8 cellular contexts compared by ENCODE assay signal in the genomic region with DNA sequence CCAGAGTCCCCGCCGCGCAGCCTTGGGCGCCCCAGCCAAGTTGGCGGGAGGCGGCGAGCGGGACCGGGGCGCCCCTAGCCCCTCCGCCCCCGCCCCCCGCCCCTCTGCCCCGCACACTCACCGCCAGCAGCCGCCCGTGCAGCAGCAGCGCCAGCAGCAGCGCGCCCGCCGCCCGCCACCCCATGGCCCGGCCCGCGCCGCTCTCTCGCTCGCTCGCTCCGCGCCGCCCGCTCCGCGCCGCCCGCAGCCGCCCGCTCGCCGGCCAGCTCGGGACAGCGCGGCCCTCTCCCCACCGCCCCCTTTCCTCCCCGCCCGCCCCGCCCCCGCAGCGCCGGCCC. TPM values are rescaled to one million over a fixed set of nuclear protein-coding genes. Genes with fewer than 3 reads are reported as not detected.
DNase-seq lines count a peak whose midpoint lies in the region; ATAC-seq and TF ChIP-seq lines count a peak whose summit lies in the region.

A gene (minus strand): TSS at position 277 of the 338 bp plus-strand sequence. CDS start 93 bp downstream, at position 184.

- ATAC-seq in HG03565 (IDR thresholded peaks at IDR 0.05; ENCODE audit: unreplicated experiment) (no peak), HG02763 (IDR thresholded peaks at IDR 0.05; ENCODE audit: unreplicated experiment) (no peak)

- H3K27me3 Mint-ChIP-seq in activated T-cell treated with anti-CD3 and anti-CD28 coated beads, Interleukin-2, amount 50 U/mL, for 24 hours: peaks cover 17% of the 10 kb centered on the region

- H3K4me3 Mint-ChIP-seq in activated T-cell treated with anti-CD3 and anti-CD28 coated beads, Interleukin-2, amount 50 U/mL, for 24 hours: peak within 1 kb of the TSS; percentile 76

- in situ Hi-C loops in mammary epithelial cell (cut with MboI; ENCODE audit: low sequenced_read_pairs in 2 of 2): no loop called here

- dilution Hi-C loops in mammary epithelial cell (cut with HindIII; ENCODE audit: low sequenced_read_pairs): loop anchor here (5.0 kb wide), 1 partner anchor 95 kb away; no protein-coding TSS in a partner anchor

- peaks cover 62% of the 10 kb centered on the region for H3K4me1 ChIP-seq in mammary epithelial cell (ENCODE audit: insufficient read depth, low read length)
- peaks cover 59 to 72% of the 10 kb centered on the region in 2 donors for H3K4me1 ChIP-seq in thyroid gland

- H3K27ac ChIP-seq in mammary epithelial cell (ENCODE audit: insufficient read depth, low read depth, low read length) (peak within 1 kb of the TSS; percentile 51), thyroid gland (peak within 1 kb of the TSS; percentile 66 to 98 (median 95))

- DNase-seq in activated T-cell treated with anti-CD3 and anti-CD28 coated beads, Interleukin-2, amount 50 U/mL, for 24 hours: no peak
- DNase-seq in activated T-cell treated with anti-CD3 and anti-CD28 coated beads, Interleukin-2, amount 50 U/mL, for 48 hours: no peak
- DNase-seq in mammary epithelial cell (no peak), lower leg skin (ENCODE audit: low spot score in 2 of 2) (no peak), thyroid gland (no peak), NCI-H69 (lab: John Stamatoyannopoulos, UW) (no peak)

- H3K27me3 ChIP-seq in mammary epithelial cell (ENCODE audit: insufficient read depth, low read length): no peaks in the 10 kb centered on the region
- H3K27me3 ChIP-seq in thyroid gland: no peaks in the 10 kb centered on the region

- peaks cover 26% of the 10 kb centered on the region for H3K4me1 Mint-ChIP-seq in activated T-cell treated with anti-CD3 and anti-CD28 coated beads, Interleukin-2, amount 50 U/mL, for 24 hours (ENCODE audit: low read depth)

- H3K36me3 ChIP-seq in mammary epithelial cell (ENCODE audit: insufficient read depth, low read length) (no peaks in the 10 kb centered on the region), thyroid gland (no peaks in the 10 kb centered on the region)

- peak within 1 kb of the TSS; percentile 87 for H3K4me2 ChIP-seq in mammary epithelial cell (ENCODE audit: insufficient read depth, low read depth, low read length)

- intact Hi-C loops in mammary epithelial cell (cut with micrococcal nuclease): loop anchor here (2.0 kb wide), 1 partner anchor 68 kb away; no protein-coding TSS in a partner anchor
- intact Hi-C loops in lower leg skin (cut with DNase I; ENCODE audit: low total_unique reads): no loop called here
- intact Hi-C loops in thyroid gland (cut with DNase I): loop anchor here (5.0 kb wide), 1 partner anchor 35 kb away; no protein-coding TSS in a partner anchor

- no peaks in the 10 kb centered on the region for H3K9me3 Mint-ChIP-seq in activated T-cell treated with anti-CD3 and anti-CD28 coated beads, Interleukin-2, amount 50 U/mL, for 24 hours

- TF ChIP-seq POLR2A in lower leg skin (IDR thresholded peaks at IDR 0.05) (no peak), thyroid gland (IDR thresholded peaks at IDR 0.05) (peak in 1 of 2 donors; percentile 51)

- peaks cover 41% of the 10 kb centered on the region for H3K79me2 ChIP-seq in mammary epithelial cell (ENCODE audit: insufficient read depth, low read length)

- H4K20me1 ChIP-seq in mammary epithelial cell (ENCODE audit: insufficient read depth, low read length): no peaks in the 10 kb centered on the region

- H3K4me3 ChIP-seq in mammary epithelial cell (replicated peaks in 1 of 3; ENCODE audit: insufficient read depth in 1 of 3, low read depth in 2 of 3, low read length in 3 of 3) (peak within 1 kb of the TSS; percentile 70 to 83 (median 72)), lower leg skin (ENCODE audit: low read depth, poor library complexity, severe bottlenecking) (peak within 1 kb of the TSS; percentile 75), thyroid gland (replicated peaks in 1 of 3) (peak within 1 kb of the TSS in 2 of 3 donors; percentile 47 to 65)

- no peak for TF ChIP-seq CTCF in mammary epithelial cell (conservative IDR thresholded peaks at IDR 0.05 in 1 of 2, IDR thresholded peaks at IDR 0.05 in 1 of 2; ENCODE audit: extremely low read depth in 1 of 2, insufficient read depth in 1 of 2, low read depth in 1 of 2, low read length in 2 of 2)
- TF ChIP-seq CTCF in lower leg skin (IDR thresholded peaks at IDR 0.05): no peak
- TF ChIP-seq CTCF in thyroid gland (IDR thresholded peaks at IDR 0.05): no peak

- no CpG with 5 or more reads among the region's 52 CpGs for WGBS in mammary epithelial cell (ENCODE audit: low coverage, missing lambda C conversion rate)
- WGBS in lower leg skin, 2 donors: 0% methylated on average over 3 of the region's 52 CpGs; no CpG with 5 or more reads in 1 of the 2 donors
- WGBS in thyroid gland, 2 donors: no CpG with 5 or more reads among the region's 52 CpGs

- H3K9me3 ChIP-seq in mammary epithelial cell (replicated peaks; ENCODE audit: insufficient read depth, low read length) (no peaks in the 10 kb centered on the region), thyroid gland (no peaks in the 10 kb centered on the region)

- no TSS peak for BruUV-seq in mammary epithelial cell (replicated peaks; lab: Mats Ljungman, UMichigan)

- CTCF ChIA-PET in mammary epithelial cell (lab: Charles Lee; ENCODE audit: low non-redundant PET): interaction anchor here (0.6 kb wide), 1 partner anchor 200 kb away, joined by 4 read pairs; no protein-coding TSS in a partner anchor

- peak within 1 kb of the TSS; percentile 75 for H3K9ac ChIP-seq in mammary epithelial cell (ENCODE audit: insufficient read depth, low read length)

- H3K36me3 Mint-ChIP-seq in activated T-cell treated with anti-CD3 and anti-CD28 coated beads, Interleukin-2, amount 50 U/mL, for 24 hours (ENCODE audit: low read depth): no peaks in the 10 kb centered on the region

- peak within 1 kb of the TSS; percentile 53 for H3K27ac Mint-ChIP-seq in activated T-cell treated with anti-CD3 and anti-CD28 coated beads, Interleukin-2, amount 50 U/mL, for 24 hours

- peak within 1 kb of the TSS; percentile 89 for H2AFZ ChIP-seq in mammary epithelial cell (ENCODE audit: low read depth, low read length)

RNA-seq across cellular contexts. Expression of the gene that starts here (rescaled TPM):
- total RNA-seq in mammary epithelial cell: 100 to 1,000 TPM; 187 to 207 TPM
- polyA plus RNA-seq in mammary epithelial cell: 23.9 TPM
- polyA minus RNA-seq in mammary epithelial cell: 121 TPM
- 100 to 1,000 TPM in 2 of 4 donors, 10 to 100 TPM in 2; 67.9 to 171 (median 99.6) TPM for total RNA-seq in lower leg skin
- 100 to 1,000 TPM in 2 of 4 donors, 10 to 100 TPM in 2; 75.7 to 239 (median 96.8) TPM for total RNA-seq in thyroid gland
